Comparison of ENCODE assay signal across 1 cellular context in the genomic region with DNA sequence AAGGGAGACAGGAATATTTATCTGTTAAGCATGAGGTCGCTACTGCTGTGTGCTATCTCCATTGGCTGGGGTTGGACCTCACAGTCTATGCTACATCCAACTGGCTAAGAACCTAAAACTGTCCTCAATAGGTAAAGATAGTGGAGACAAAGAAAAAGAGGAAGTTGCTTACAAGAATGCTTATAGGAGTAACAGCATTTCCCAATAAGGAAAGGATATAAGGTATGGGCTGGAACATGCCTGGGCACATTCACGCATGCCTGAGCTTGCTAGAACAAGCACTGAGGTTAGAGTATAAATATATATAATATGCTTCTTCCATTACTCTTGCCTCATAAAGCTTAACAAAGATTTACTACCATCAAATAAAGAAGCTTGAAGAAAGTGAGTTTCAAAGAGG.
TF ChIP-seq lines count a peak whose summit lies in the region.

No MANE protein-coding gene starts in this region.

TF ChIP-seq in H1, 55 proteins besides CTCF, POLR2A, EP300 and RAD21:
- TF ChIP-seq POU5F1 (IDR thresholded peaks at IDR 0.05; ENCODE audit: low read depth, low read length): no peak
- TF ChIP-seq JUN (IDR thresholded peaks at IDR 0.05; ENCODE audit: low read depth, low read length): no peak
- no peak for TF ChIP-seq SP2 (IDR thresholded peaks at IDR 0.05; ENCODE audit: low read length)
- TF ChIP-seq BACH1 (IDR thresholded peaks at IDR 0.05; ENCODE audit: low read length): no peak
- no peak for TF ChIP-seq NANOG (IDR thresholded peaks at IDR 0.05; ENCODE audit: insufficient read depth, low read depth, low read length, poor library complexity, severe bottlenecking)
- no peak for TF ChIP-seq PHF8 (conservative IDR thresholded peaks at IDR 0.05; ENCODE audit: low read depth, low read length)
- no peak for TF ChIP-seq FOSL1 (IDR thresholded peaks at IDR 0.05; ENCODE audit: insufficient read depth, low read depth, low read length)
- TF ChIP-seq, protein P1, sequence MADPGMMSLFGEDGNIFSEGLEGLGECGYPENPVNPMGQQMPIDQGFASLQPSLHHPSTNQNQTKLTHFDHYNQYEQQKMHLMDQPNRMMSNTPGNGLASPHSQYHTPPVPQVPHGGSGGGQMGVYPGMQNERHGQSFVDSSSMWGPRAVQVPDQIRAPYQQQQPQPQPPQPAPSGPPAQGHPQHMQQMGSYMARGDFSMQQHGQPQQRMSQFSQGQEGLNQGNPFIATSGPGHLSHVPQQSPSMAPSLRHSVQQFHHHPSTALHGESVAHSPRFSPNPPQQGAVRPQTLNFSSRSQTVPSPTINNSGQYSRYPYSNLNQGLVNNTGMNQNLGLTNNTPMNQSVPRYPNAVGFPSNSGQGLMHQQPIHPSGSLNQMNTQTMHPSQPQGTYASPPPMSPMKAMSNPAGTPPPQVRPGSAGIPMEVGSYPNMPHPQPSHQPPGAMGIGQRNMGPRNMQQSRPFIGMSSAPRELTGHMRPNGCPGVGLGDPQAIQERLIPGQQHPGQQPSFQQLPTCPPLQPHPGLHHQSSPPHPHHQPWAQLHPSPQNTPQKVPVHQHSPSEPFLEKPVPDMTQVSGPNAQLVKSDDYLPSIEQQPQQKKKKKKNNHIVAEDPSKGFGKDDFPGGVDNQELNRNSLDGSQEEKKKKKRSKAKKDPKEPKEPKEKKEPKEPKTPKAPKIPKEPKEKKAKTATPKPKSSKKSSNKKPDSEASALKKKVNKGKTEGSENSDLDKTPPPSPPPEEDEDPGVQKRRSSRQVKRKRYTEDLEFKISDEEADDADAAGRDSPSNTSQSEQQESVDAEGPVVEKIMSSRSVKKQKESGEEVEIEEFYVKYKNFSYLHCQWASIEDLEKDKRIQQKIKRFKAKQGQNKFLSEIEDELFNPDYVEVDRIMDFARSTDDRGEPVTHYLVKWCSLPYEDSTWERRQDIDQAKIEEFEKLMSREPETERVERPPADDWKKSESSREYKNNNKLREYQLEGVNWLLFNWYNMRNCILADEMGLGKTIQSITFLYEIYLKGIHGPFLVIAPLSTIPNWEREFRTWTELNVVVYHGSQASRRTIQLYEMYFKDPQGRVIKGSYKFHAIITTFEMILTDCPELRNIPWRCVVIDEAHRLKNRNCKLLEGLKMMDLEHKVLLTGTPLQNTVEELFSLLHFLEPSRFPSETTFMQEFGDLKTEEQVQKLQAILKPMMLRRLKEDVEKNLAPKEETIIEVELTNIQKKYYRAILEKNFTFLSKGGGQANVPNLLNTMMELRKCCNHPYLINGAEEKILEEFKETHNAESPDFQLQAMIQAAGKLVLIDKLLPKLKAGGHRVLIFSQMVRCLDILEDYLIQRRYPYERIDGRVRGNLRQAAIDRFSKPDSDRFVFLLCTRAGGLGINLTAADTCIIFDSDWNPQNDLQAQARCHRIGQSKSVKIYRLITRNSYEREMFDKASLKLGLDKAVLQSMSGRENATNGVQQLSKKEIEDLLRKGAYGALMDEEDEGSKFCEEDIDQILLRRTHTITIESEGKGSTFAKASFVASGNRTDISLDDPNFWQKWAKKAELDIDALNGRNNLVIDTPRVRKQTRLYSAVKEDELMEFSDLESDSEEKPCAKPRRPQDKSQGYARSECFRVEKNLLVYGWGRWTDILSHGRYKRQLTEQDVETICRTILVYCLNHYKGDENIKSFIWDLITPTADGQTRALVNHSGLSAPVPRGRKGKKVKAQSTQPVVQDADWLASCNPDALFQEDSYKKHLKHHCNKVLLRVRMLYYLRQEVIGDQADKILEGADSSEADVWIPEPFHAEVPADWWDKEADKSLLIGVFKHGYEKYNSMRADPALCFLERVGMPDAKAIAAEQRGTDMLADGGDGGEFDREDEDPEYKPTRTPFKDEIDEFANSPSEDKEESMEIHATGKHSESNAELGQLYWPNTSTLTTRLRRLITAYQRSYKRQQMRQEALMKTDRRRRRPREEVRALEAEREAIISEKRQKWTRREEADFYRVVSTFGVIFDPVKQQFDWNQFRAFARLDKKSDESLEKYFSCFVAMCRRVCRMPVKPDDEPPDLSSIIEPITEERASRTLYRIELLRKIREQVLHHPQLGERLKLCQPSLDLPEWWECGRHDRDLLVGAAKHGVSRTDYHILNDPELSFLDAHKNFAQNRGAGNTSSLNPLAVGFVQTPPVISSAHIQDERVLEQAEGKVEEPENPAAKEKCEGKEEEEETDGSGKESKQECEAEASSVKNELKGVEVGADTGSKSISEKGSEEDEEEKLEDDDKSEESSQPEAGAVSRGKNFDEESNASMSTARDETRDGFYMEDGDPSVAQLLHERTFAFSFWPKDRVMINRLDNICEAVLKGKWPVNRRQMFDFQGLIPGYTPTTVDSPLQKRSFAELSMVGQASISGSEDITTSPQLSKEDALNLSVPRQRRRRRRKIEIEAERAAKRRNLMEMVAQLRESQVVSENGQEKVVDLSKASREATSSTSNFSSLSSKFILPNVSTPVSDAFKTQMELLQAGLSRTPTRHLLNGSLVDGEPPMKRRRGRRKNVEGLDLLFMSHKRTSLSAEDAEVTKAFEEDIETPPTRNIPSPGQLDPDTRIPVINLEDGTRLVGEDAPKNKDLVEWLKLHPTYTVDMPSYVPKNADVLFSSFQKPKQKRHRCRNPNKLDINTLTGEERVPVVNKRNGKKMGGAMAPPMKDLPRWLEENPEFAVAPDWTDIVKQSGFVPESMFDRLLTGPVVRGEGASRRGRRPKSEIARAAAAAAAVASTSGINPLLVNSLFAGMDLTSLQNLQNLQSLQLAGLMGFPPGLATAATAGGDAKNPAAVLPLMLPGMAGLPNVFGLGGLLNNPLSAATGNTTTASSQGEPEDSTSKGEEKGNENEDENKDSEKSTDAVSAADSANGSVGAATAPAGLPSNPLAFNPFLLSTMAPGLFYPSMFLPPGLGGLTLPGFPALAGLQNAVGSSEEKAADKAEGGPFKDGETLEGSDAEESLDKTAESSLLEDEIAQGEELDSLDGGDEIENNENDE (IDR thresholded peaks at IDR 0.05; ENCODE audit: insufficient replicate concordance, low read length): no peak
- TF ChIP-seq POLR2AphosphoS5 (IDR thresholded peaks at IDR 0.05; ENCODE audit: low read depth, low read length): no peak
- TF ChIP-seq, protein P2, sequence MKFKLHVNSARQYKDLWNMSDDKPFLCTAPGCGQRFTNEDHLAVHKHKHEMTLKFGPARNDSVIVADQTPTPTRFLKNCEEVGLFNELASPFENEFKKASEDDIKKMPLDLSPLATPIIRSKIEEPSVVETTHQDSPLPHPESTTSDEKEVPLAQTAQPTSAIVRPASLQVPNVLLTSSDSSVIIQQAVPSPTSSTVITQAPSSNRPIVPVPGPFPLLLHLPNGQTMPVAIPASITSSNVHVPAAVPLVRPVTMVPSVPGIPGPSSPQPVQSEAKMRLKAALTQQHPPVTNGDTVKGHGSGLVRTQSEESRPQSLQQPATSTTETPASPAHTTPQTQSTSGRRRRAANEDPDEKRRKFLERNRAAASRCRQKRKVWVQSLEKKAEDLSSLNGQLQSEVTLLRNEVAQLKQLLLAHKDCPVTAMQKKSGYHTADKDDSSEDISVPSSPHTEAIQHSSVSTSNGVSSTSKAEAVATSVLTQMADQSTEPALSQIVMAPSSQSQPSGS (IDR thresholded peaks at IDR 0.05; ENCODE audit: low read length): no peak
- no peak for TF ChIP-seq CTBP2 (IDR thresholded peaks at IDR 0.05; ENCODE audit: borderline replicate concordance, insufficient read depth, insufficient read length, low read length)
- no peak for TF ChIP-seq TCF12 (IDR thresholded peaks at IDR 0.05; ENCODE audit: low read depth, low read length)
